In genomic region chr1:182633657-182634281, GRCh38 we compare ENCODE assay signal across 14 cellular contexts. TPM values are rescaled to one million over a fixed set of nuclear protein-coding genes. Genes with fewer than 3 reads are reported as not detected.
A peak's percentile ranks its signal among the peaks of the same experiment; 100 is the strongest.
DNase-seq lines count a peak whose midpoint lies in the region; ATAC-seq and TF ChIP-seq lines count a peak whose summit lies in the region.
"Had no signal": no experiment of that assay in that cellular context is flagged by ENCODE, and none has a peak within 500 bp of the region (broad histone marks: within the 10 kb centered on the region; RNA-seq: fewer than 3 reads in every experiment).

No MANE protein-coding gene starts in this region.

- no peak for TF ChIP-seq CTCF in GM10248 (IDR thresholded peaks at IDR 0.05; ENCODE audit: control extremely low read depth, extremely low read depth, low read depth, missing control alignments)

- intact Hi-C loops in sciatic nerve (cut with DNase I) = no loop called here

- ATAC-seq in HG02763 (IDR thresholded peaks at IDR 0.05; ENCODE audit: unreplicated experiment) (peak; percentile 31), sciatic nerve (peak; percentile 58), GM19023 (IDR thresholded peaks at IDR 0.05; ENCODE audit: unreplicated experiment) (no peak)

- POLR2A ChIA-PET in GM10248 (lab: Yijun Ruan, JAX) = no interaction called here

- CTCF ChIA-PET in GM10248 (lab: Yijun Ruan, JAX) = interaction anchor here (0.7 to 2.2 kb wide), 4 partner anchors 14 to 152 kb away, joined by 3 to 6 read pairs (median 4); no protein-coding TSS in a partner anchor

- DNase-seq in NCI-H2196 treated with DMSO at 0.1 percent for 48 hours (lab: John Stamatoyannopoulos, UW; ENCODE audit: unreplicated experiment) (peak; percentile 57), SW480 (ENCODE audit: low spot score) (peak; percentile 10), sciatic nerve (ENCODE audit: low spot score) (no peak), GM10248 (ENCODE audit: extremely low spot score) (no peak), UCSD-AML1 (lab: John Stamatoyannopoulos, UW; ENCODE audit: unreplicated experiment) (no peak)
- DNase-seq: activated CD4-positive, CD25-positive, alpha-beta regulatory T cell; activated naive CD4-positive, alpha-beta T cell; HCEC 1CT; lower lobe of right lung had no signal

RNA-seq across cellular contexts. Expression of gene RGS16, which starts 29.6 kb away (rescaled TPM):
- total RNA-seq in sciatic nerve = 14.1 TPM
- total RNA-seq: G401 had no signal

RNA-seq across cellular contexts. Expression of gene RNASEL, which starts 44.7 kb away (rescaled TPM):
- 11.6 TPM for total RNA-seq in sciatic nerve
- total RNA-seq: G401 had no signal

RNA-seq across cellular contexts. Expression of gene RGS8, which starts 50.6 kb away (rescaled TPM):
- total RNA-seq in sciatic nerve = 0.13 TPM
- total RNA-seq: fibroblast of villous mesenchyme, G401, lower lobe of right lung, vagina had no signal

Comparison
In these comparisons a context has a peak if more than half of its experiments do, and no peak if none do; other contexts are left out.
1. DNase-seq: peak in NCI-H2196 treated with DMSO at 0.1 percent for 48 hours (single experiment) and SW480 (single experiment); none in sciatic nerve (single experiment), GM10248 (single experiment) and UCSD-AML1 (single experiment).